24 cellular contexts compared by ENCODE assay signal in genomic region chr3:178054505-178054904, GRCh38.
DNase-seq lines count a peak whose midpoint lies in the region; ATAC-seq and TF ChIP-seq lines count a peak whose summit lies in the region.
"Had no signal": no experiment of that assay in that cellular context is flagged by ENCODE, and none has a peak within 500 bp of the region (broad histone marks: within the 10 kb centered on the region; RNA-seq: fewer than 3 reads in every experiment).

No MANE protein-coding gene starts in this region.

- peak overlapping the region; percentile 32 for H3K27ac Mint-ChIP-seq in chondrocyte (ENCODE audit: unreplicated experiment)
- peak overlapping the region in 5 of 10 donors; percentile 8 to 83 (median 34) for H3K27ac Mint-ChIP-seq in naive thymus-derived CD8-positive, alpha-beta T cell
- H3K27ac Mint-ChIP-seq: CD4-positive, alpha-beta T cell had no signal

- peaks cover 29% of the 10 kb centered on the region for H3K4me1 Mint-ChIP-seq in chondrocyte (ENCODE audit: low read depth)
- H3K4me1 Mint-ChIP-seq in naive thymus-derived CD8-positive, alpha-beta T cell: peaks cover 5 to 10% (median 7%) of the 10 kb centered on the region in 4 donors

- TF ChIP-seq CTCF in chondrocyte (IDR thresholded peaks at IDR 0.05) (no peak), A673 (conservative IDR thresholded peaks at IDR 0.05; ENCODE audit: low read depth, low read length) (no peak), spleen (IDR thresholded peaks at IDR 0.05 in 8 of 11, conservative IDR thresholded peaks at IDR 0.05 in 3 of 11) (no peak)

- H3K4me1 ChIP-seq in A673 (ENCODE audit: insufficient read depth, low read length, poor library complexity, severe bottlenecking) (peaks cover 11% of the 10 kb centered on the region), spleen (no peaks in the 10 kb centered on the region)
- H3K4me1 ChIP-seq: BLaER1, Caco-2 had no signal

- no peak overlapping the region for H3K4me3 Mint-ChIP-seq in chondrocyte (ENCODE audit: unreplicated experiment)
- peak overlapping the region in 6 of 10 donors; percentile 1 to 74 (median 40) for H3K4me3 Mint-ChIP-seq in naive thymus-derived CD8-positive, alpha-beta T cell
- H3K4me3 Mint-ChIP-seq: CD4-positive, alpha-beta T cell had no signal

- no peaks in the 10 kb centered on the region for H3K36me3 Mint-ChIP-seq in chondrocyte (ENCODE audit: low read depth)
- no peaks in the 10 kb centered on the region for H3K36me3 Mint-ChIP-seq in naive thymus-derived CD8-positive, alpha-beta T cell

- H3K9me3 ChIP-seq in A673 (ENCODE audit: low read depth, low read length, poor library complexity, severe bottlenecking) (no peaks in the 10 kb centered on the region), spleen (no peaks in the 10 kb centered on the region)
- H3K9me3 ChIP-seq: Caco-2 had no signal

- CTCF ChIA-PET in A673 (lab: Charles Lee): no interaction called here

- H3K27ac ChIP-seq in A673 (ENCODE audit: low read depth, low read length, poor library complexity, severe bottlenecking) (no peak overlapping the region), spleen (peak overlapping the region in 2 of 8 donors; percentile 14 to 44)
- H3K27ac ChIP-seq: BLaER1 had no signal

- H3K27me3 Mint-ChIP-seq in chondrocyte (ENCODE audit: low read depth): no peaks in the 10 kb centered on the region
- H3K27me3 Mint-ChIP-seq in naive thymus-derived CD8-positive, alpha-beta T cell: no peaks in the 10 kb centered on the region

- intact Hi-C loops in A673 (cut with micrococcal nuclease; ENCODE audit: unreplicated experiment): no loop called here
- intact Hi-C loops in spleen (cut with DNase I; ENCODE audit: low total_unique reads): no loop called here

- POLR2A ChIA-PET in naive thymus-derived CD8-positive, alpha-beta T cell (lab: Charles Lee): interaction anchor here (0.7 kb wide), 2 partner anchors 14 to 698 kb away, joined by 3 read pairs; no protein-coding TSS in a partner anchor
- POLR2A ChIA-PET in A673 (lab: Charles Lee; ENCODE audit: low non-redundant PET): no interaction called here

- H3K4me3 ChIP-seq in A673 (ENCODE audit: low read depth, low read length, poor library complexity, severe bottlenecking) (no peak overlapping the region), spleen (no peak overlapping the region)
- H3K4me3 ChIP-seq: BLaER1, GM12878, K562 had no signal

- peak; percentile 11 for DNase-seq in NOMO-1 treated with dmso at 0.1 percent for 144 hours (lab: John Stamatoyannopoulos, UW; ENCODE audit: unreplicated experiment)
- no peak for DNase-seq in chondrocyte (ENCODE audit: low spot score)
- no peak for DNase-seq in naive thymus-derived CD8-positive, alpha-beta T cell
- DNase-seq in A673 (ENCODE audit: low spot score): no peak
- DNase-seq in NCI-H2196 treated with DMSO at 0.1 percent for 48 hours (lab: John Stamatoyannopoulos, UW; ENCODE audit: unreplicated experiment): no peak
- no peak for DNase-seq in spleen
- DNase-seq: ACHN; Caco-2; CD4-positive, alpha-beta T cell; DMS 273 treated with DMSO at 0.1 percent for 48 hours; DND-41; H7; NCI-H1092 treated with DMSO at 0.1 percent for 48 hours; NCI-H146; NCI-H2029; NCI-H226; NCI-H510A treated with DMSO at 0.1 percent for 48 hours; NCI-H774; NK-92 treated with Interleukin-12 subunit alpha and Interleukin-12 subunit beta, amount 100 ng/mL, for 24 hours; Right ventricle myocardium superior had no signal

- H3K36me3 ChIP-seq in A673 (ENCODE audit: insufficient read depth, low read length, poor library complexity, severe bottlenecking) (no peaks in the 10 kb centered on the region), spleen (no peaks in the 10 kb centered on the region)
- H3K36me3 ChIP-seq: BLaER1 had no signal

- no peak for ATAC-seq in naive thymus-derived CD8-positive, alpha-beta T cell
- ATAC-seq in HG02798 (IDR thresholded peaks at IDR 0.05; ENCODE audit: poor library complexity, unreplicated experiment): no peak
- ATAC-seq: GM12878, K562 had no signal

- no TSS peak for BruUV-seq in A673 (replicated peaks; lab: Mats Ljungman, UMichigan)

- 64 to 80% (median 68%) methylated on average over 5 of the region's 5 CpGs for WGBS in spleen, 5 donors

- H3K27me3 ChIP-seq in A673 (replicated peaks; ENCODE audit: insufficient read depth, low read depth, low read length, poor library complexity) (no peaks in the 10 kb centered on the region), spleen (replicated peaks in 1 of 7) (no peaks in the 10 kb centered on the region)
- H3K27me3 ChIP-seq: BLaER1 had no signal

- no peaks in the 10 kb centered on the region for H3K9me3 Mint-ChIP-seq in chondrocyte (ENCODE audit: low read depth)
- no peaks in the 10 kb centered on the region for H3K9me3 Mint-ChIP-seq in naive thymus-derived CD8-positive, alpha-beta T cell
- H3K9me3 Mint-ChIP-seq: CD4-positive, alpha-beta T cell had no signal

- TF ChIP-seq POLR2A in spleen (IDR thresholded peaks at IDR 0.05): no peak
